In genomic region chr7:151632750-151633515, GRCh38 we compare ENCODE assay signal across 8 cellular contexts.
A peak's percentile ranks its signal among the peaks of the same experiment; 100 is the strongest.
DNase-seq lines count a peak whose midpoint lies in the region; ATAC-seq and TF ChIP-seq lines count a peak whose summit lies in the region.

No MANE protein-coding gene starts in this region.

- H3K4me1 ChIP-seq in IMR-90 (ENCODE audit: control insufficient read depth, insufficient read depth, low read length): peaks cover 2% of the 10 kb centered on the region

- peaks cover 35% of the 10 kb centered on the region for H3K4me1 Mint-ChIP-seq in mesothelial cell of epicardium

- H3K23ac ChIP-seq in IMR-90 (ENCODE audit: low read depth, low read length): no peak overlapping the region

- H3K56ac ChIP-seq in IMR-90 (ENCODE audit: extremely low read depth, insufficient read depth, low read length): no peak overlapping the region

- no peak for TF ChIP-seq POLR2A in IMR-90 (IDR thresholded peaks at IDR 0.05; ENCODE audit: low read depth, low read length)

- H3K4me3 Mint-ChIP-seq in mesothelial cell of epicardium: peak overlapping the region; percentile 84

- no peak overlapping the region for H3K14ac ChIP-seq in IMR-90 (replicated peaks; ENCODE audit: low read depth, low read length)

- dilution Hi-C loops in IMR-90 (cut with HindIII; ENCODE audit: low sequenced_read_pairs, unreplicated experiment): no loop called here

- peaks cover 15 to 36% of the 10 kb centered on the region in 2 experiments for H3K79me1 ChIP-seq in IMR-90 (ENCODE audit: low read depth in 1 of 2, low read length in 2 of 2)

- no peak overlapping the region for H2AK5ac ChIP-seq in IMR-90 (ENCODE audit: low read depth, low read length)

- H2BK20ac ChIP-seq in IMR-90 (ENCODE audit: low read depth, low read length): no peak overlapping the region

- peaks cover 4% of the 10 kb centered on the region for H3K36me3 Mint-ChIP-seq in mesothelial cell of epicardium

- no TSS peak for BruUV-seq in IMR-90 (replicated peaks; lab: Mats Ljungman, UMichigan)

- peak overlapping the region; percentile 24; the same call in 1 of the 2 replicates for H2BK120ac ChIP-seq in IMR-90 (ENCODE audit: low read depth, low read length)

- no peak overlapping the region for H4K91ac ChIP-seq in IMR-90 (ENCODE audit: insufficient read depth, low read depth, low read length)

- 0 out of 2 replicates have a peak overlapping the region, but pooled peaks have one; percentile 5 for H3K4me2 ChIP-seq in IMR-90 (ENCODE audit: low read depth, low read length)

- 24% methylated on average over 6 of the region's 28 CpGs; no CpG with 5 or more reads in 1 of the 2 experiments for WGBS in IMR-90 (ENCODE audit: extremely low coverage in 2 of 2, insufficient read length in 1 of 2), 2 experiments

- H2AFZ ChIP-seq in IMR-90 (replicated peaks; ENCODE audit: low read length, poor library complexity): peak overlapping the region; percentile 84

- H2BK15ac ChIP-seq in IMR-90 (ENCODE audit: low read depth, low read length): no peak overlapping the region

- CTCF ChIA-PET in IMR-90 (lab: Yijun Ruan, JAX): interaction anchor here (0.6 to 2.6 kb wide), 7 partner anchors 9 to 121 kb away, joined by 3 to 10 read pairs (median 4); no protein-coding TSS in a partner anchor

- peaks cover 5% of the 10 kb centered on the region for H3K9me3 Mint-ChIP-seq in mesothelial cell of epicardium

- H4K8ac ChIP-seq in IMR-90 (ENCODE audit: low read depth in 2 of 2, low read length in 2 of 2): peak overlapping the region in 1 of 2 experiments; percentile 44; a peak in 1 of 4 replicates

- DNase-seq in DMS153 treated with DMSO at 0.1 percent for 48 hours (lab: John Stamatoyannopoulos, UW; ENCODE audit: unreplicated experiment): peak; percentile 71
- peak; percentile 23 for DNase-seq in IMR-90
- DNase-seq in activated CD4-positive, alpha-beta T cell treated with anti-CD3 and anti-CD28 coated beads, Interleukin-2, amount 50 U/mL, for 48 hours: peak; percentile 48 to 55
- peak; percentile 37 for DNase-seq in effector CD4-positive, alpha-beta T cell
- no peak for DNase-seq in mesothelial cell of epicardium (ENCODE audit: low spot score in 2 of 2, unreplicated experiment in 2 of 2)
- DNase-seq in stimulated activated CD8-positive, alpha-beta memory T cell treated with anti-CD3 and anti-CD28 coated beads, Interleukin-4, amount 100 ng/mL, for 1 hour (ENCODE audit: low read depth in 2 of 2, low spot score in 1 of 2): peak; percentile 17 to 27
- DNase-seq in HuH-7 (ENCODE audit: low spot score): no peak

- H2BK5ac ChIP-seq in IMR-90 (ENCODE audit: low read depth, low read length, poor library complexity, severe bottlenecking): no peak overlapping the region

- peaks cover 2% of the 10 kb centered on the region; the same call in 1 of the 2 replicates for H3K9me3 ChIP-seq in IMR-90 (ENCODE audit: control insufficient read depth, insufficient read depth, low read length)

- peaks cover 4% of the 10 kb centered on the region; the same call in 1 of the 2 replicates for H4K20me1 ChIP-seq in IMR-90 (ENCODE audit: insufficient read depth, low read length)

- TF ChIP-seq CTCF in IMR-90 (conservative IDR thresholded peaks at IDR 0.05; ENCODE audit: low read depth, low read length) (no peak), mesothelial cell of epicardium (IDR thresholded peaks at IDR 0.05; ENCODE audit: unreplicated experiment) (no peak)

- no peak for TF ChIP-seq RAD21 in IMR-90 (IDR thresholded peaks at IDR 0.05; ENCODE audit: low read length)

- H2AK9ac ChIP-seq in IMR-90 (replicated peaks; ENCODE audit: low read depth, low read length, poor library complexity): no peak overlapping the region

- H3K27me3 ChIP-seq in IMR-90 (ENCODE audit: control insufficient read depth, insufficient read depth, low read length): no peaks in the 10 kb centered on the region

- no peak overlapping the region for H3K4ac ChIP-seq in IMR-90 (ENCODE audit: low read depth, low read length)

- POLR2A ChIA-PET in IMR-90 (lab: Charles Lee; ENCODE audit: unreplicated experiment): no interaction called here

- H3K27me3 Mint-ChIP-seq in mesothelial cell of epicardium (ENCODE audit: low read depth): peaks cover 2% of the 10 kb centered on the region

- intact Hi-C loops in IMR-90 (cut with micrococcal nuclease): loop anchor here (2.0 to 5.0 kb wide), 3 partner anchors 66 to 171 kb away; partner anchors contain the start of gene RHEB

- H3K27ac ChIP-seq in IMR-90 (ENCODE audit: insufficient read depth, low read length): 0 out of 2 replicates have a peak overlapping the region, but pooled peaks have one; percentile 5

- H3K36me3 ChIP-seq in IMR-90 (ENCODE audit: control insufficient read depth, insufficient read depth, low read length): no peaks in the 10 kb centered on the region

- H4K5ac ChIP-seq in IMR-90 (ENCODE audit: low read depth, low read length): peak overlapping the region; percentile 8; the same call in 1 of the 2 replicates

- ATAC-seq in GM21390 (IDR thresholded peaks at IDR 0.05; ENCODE audit: unreplicated experiment) (peak; percentile 57), IMR-90 (ENCODE audit: low read depth) (no peak)

- no peak overlapping the region for H3K9ac ChIP-seq in IMR-90 (ENCODE audit: low read depth, low read length)

- peaks cover 7% of the 10 kb centered on the region for H3K9me1 ChIP-seq in IMR-90 (ENCODE audit: insufficient read depth, low read length)

- peak overlapping the region; percentile 89 for H3K27ac Mint-ChIP-seq in mesothelial cell of epicardium

- H3K4me3 ChIP-seq in IMR-90 (ENCODE audit: insufficient read depth, low read depth, low read length): peak overlapping the region; percentile 94; the same call in 1 of the 2 replicates

- H3K18ac ChIP-seq in IMR-90 (ENCODE audit: low read depth, low read length): no peak overlapping the region

- in situ Hi-C loops in IMR-90 (cut with MboI; ENCODE audit: low sequenced_read_pairs): no loop called here

TF ChIP-seq in IMR-90, 13 proteins besides CTCF, POLR2A, EP300 and RAD21:
- no peak for TF ChIP-seq MXI1 (IDR thresholded peaks at IDR 0.05; ENCODE audit: borderline replicate concordance, low read depth, low read length)
- TF ChIP-seq RCOR1 (IDR thresholded peaks at IDR 0.05; ENCODE audit: insufficient replicate concordance, low read length): no peak
- TF ChIP-seq MAFK (IDR thresholded peaks at IDR 0.05; ENCODE audit: low read depth, low read length): no peak
- TF ChIP-seq USF2 (IDR thresholded peaks at IDR 0.05; ENCODE audit: low read depth, low read length): no peak
- TF ChIP-seq NFE2L2 (IDR thresholded peaks at IDR 0.05; ENCODE audit: low read depth, low read length): no peak
- no peak for TF ChIP-seq BHLHE40 (IDR thresholded peaks at IDR 0.05; ENCODE audit: low read depth, low read length)
- TF ChIP-seq RFX5 (IDR thresholded peaks at IDR 0.05; ENCODE audit: low read depth, low read length): no peak
- TF ChIP-seq FOS (IDR thresholded peaks at IDR 0.05; ENCODE audit: low read depth, low read length): no peak
- no peak for TF ChIP-seq CHD1 (IDR thresholded peaks at IDR 0.05; ENCODE audit: low read depth, low read length)
- no peak for TF ChIP-seq MAZ (IDR thresholded peaks at IDR 0.05; ENCODE audit: borderline replicate concordance, low read depth, low read length)

Comparison
In these comparisons a context has a peak if more than half of its experiments do, and no peak if none do; other contexts are left out.
1. DNase-seq: peak in DMS153 treated with DMSO at 0.1 percent for 48 hours (single experiment), IMR-90 (single experiment), activated CD4-positive, alpha-beta T cell treated with anti-CD3 and anti-CD28 coated beads, Interleukin-2, amount 50 U/mL, for 48 hours (2 of 2), effector CD4-positive, alpha-beta T cell (single experiment) and stimulated activated CD8-positive, alpha-beta memory T cell treated with anti-CD3 and anti-CD28 coated beads, Interleukin-4, amount 100 ng/mL, for 1 hour (2 of 2); none in mesothelial cell of epicardium (0 of 2) and HuH-7 (single experiment).